Comparison of ENCODE assay signal across 9 cellular contexts in the genomic region with DNA sequence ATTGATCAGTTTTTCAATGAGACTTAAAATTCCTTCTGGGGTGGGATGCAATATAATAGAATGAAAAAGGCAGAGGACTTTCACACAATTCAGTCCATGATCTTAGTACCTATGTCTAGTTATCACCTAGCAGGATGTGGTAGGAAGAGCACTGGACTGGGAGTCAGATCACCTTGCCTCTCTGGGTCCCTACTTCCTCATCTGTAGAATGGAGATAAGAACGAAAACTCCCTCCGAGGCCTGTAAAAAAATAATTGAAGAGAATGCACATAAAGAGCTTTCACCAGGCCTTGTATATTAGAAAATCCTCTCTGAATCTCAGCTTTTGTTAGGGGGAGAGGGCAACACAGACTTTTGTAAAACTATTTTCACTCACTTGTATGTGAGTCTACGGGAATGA. TPM values are rescaled to one million over a fixed set of nuclear protein-coding genes. Genes with fewer than 3 reads are reported as not detected.
DNase-seq lines count a peak whose midpoint lies in the region; ATAC-seq and TF ChIP-seq lines count a peak whose summit lies in the region.
"Had no signal": no experiment of that assay in that cellular context is flagged by ENCODE, and none has a peak within 500 bp of the region (broad histone marks: within the 10 kb centered on the region; RNA-seq: fewer than 3 reads in every experiment).

No MANE protein-coding gene starts in this region.

- H3K4me3 Mint-ChIP-seq in CD14-positive monocyte (peak overlapping the region; percentile 57 to 73), naive B cell (peak overlapping the region; percentile 52 to 84 (median 76))

- H3K27ac ChIP-seq in HUES64 (ENCODE audit: low read depth, low read length) (peak overlapping the region; percentile 66; the same call in 1 of the 2 replicates), PC-3 (ENCODE audit: low read length) (no peak overlapping the region)
- H3K27ac ChIP-seq: gastrocnemius medialis had no signal

- H3K4me3 ChIP-seq in HUES64 (ENCODE audit: low read length) = peak overlapping the region; percentile 67
- H3K4me3 ChIP-seq in astrocyte of the cerebellum (ENCODE audit: low read depth, low read length) = peak overlapping the region; percentile 64
- no peak overlapping the region for H3K4me3 ChIP-seq in PC-3 (ENCODE audit: low read length)

- H4K20me1 ChIP-seq in PC-3 (ENCODE audit: low read length) = no peaks in the 10 kb centered on the region

- peaks cover 23% of the 10 kb centered on the region for H3K4me1 ChIP-seq in HUES64 (ENCODE audit: insufficient read depth, low read length)
- H3K4me1 ChIP-seq in PC-3 (ENCODE audit: insufficient read depth, low read length) = no peaks in the 10 kb centered on the region

- BruUV-seq in PC-3 (replicated peaks; lab: Mats Ljungman, UMichigan) = no TSS peak

- H3K27me3 ChIP-seq in HUES64 (ENCODE audit: insufficient read depth, low read length) (no peaks in the 10 kb centered on the region), PC-3 (ENCODE audit: low read length) (no peaks in the 10 kb centered on the region)
- H3K27me3 ChIP-seq: gastrocnemius medialis had no signal

- peaks cover 0 to 7% of the 10 kb centered on the region in 2 donors for H3K36me3 Mint-ChIP-seq in CD14-positive monocyte
- no peaks in the 10 kb centered on the region for H3K36me3 Mint-ChIP-seq in naive B cell

- H3K9ac ChIP-seq in HUES64 (ENCODE audit: low read depth, low read length) = peak overlapping the region; percentile 22; the same call in 1 of the 2 replicates
- no peak overlapping the region for H3K9ac ChIP-seq in PC-3 (ENCODE audit: low read length)

- H3K9me3 ChIP-seq in HUES64 (ENCODE audit: insufficient read depth, low read depth, low read length) (no peaks in the 10 kb centered on the region), PC-3 (ENCODE audit: low read length) (no peaks in the 10 kb centered on the region)
- H3K9me3 ChIP-seq: gastrocnemius medialis had no signal

- CTCF ChIA-PET in PC-3 (lab: Charles Lee) = interaction anchor here (0.7 kb wide), 1 partner anchor 43 kb away, joined by 3 read pairs; no protein-coding TSS in a partner anchor

- H3K9me3 Mint-ChIP-seq in CD14-positive monocyte (peaks cover 0 to 4% (median 2%) of the 10 kb centered on the region in 7 donors), naive B cell (peaks cover 0 to 1% (median 0%) of the 10 kb centered on the region in 7 donors)

- no peaks in the 10 kb centered on the region for H3K9me2 ChIP-seq in PC-3 (replicated peaks; ENCODE audit: low read length)

- H3K36me3 ChIP-seq in HUES64 (ENCODE audit: insufficient read depth, low read length) = no peaks in the 10 kb centered on the region
- no peaks in the 10 kb centered on the region for H3K36me3 ChIP-seq in PC-3 (ENCODE audit: low read depth, low read length)
- H3K36me3 ChIP-seq: gastrocnemius medialis had no signal

- no peak for DNase-seq in CD14-positive monocyte (ENCODE audit: low spot score)
- DNase-seq in astrocyte of the cerebellum (ENCODE audit: low read depth) = no peak
- DNase-seq in naive B cell = no peak
- no peak for DNase-seq in PC-3
- DNase-seq in stimulated activated naive CD4-positive, alpha-beta T cell treated with Interleukin-2 at 50 U/mL for 16 hours (lab: John Stamatoyannopoulos, UW) = no peak
- no peak for DNase-seq in posterior vena cava (ENCODE audit: low spot score)

- WGBS in HUES64 = 0% methylated on average over 1 of the region's 3 CpGs

- H3K27ac Mint-ChIP-seq in CD14-positive monocyte (no peak overlapping the region), naive B cell (peak overlapping the region in 1 of 6 donors; percentile 29)

- H3K79me2 ChIP-seq in PC-3 (ENCODE audit: low read length) = no peaks in the 10 kb centered on the region

- in situ Hi-C loops in astrocyte of the cerebellum (cut with HindIII; ENCODE audit: low sequenced_read_pairs) = no loop called here

- intact Hi-C loops in CD14-positive monocyte (cut with micrococcal nuclease) (no loop called here), PC-3 (cut with micrococcal nuclease) (no loop called here), posterior vena cava (cut with DNase I) (no loop called here)

- ATAC-seq in naive B cell (ENCODE audit: low read depth in 2 of 2) = no peak
- no peak for ATAC-seq in PC-3
- no peak for ATAC-seq in GM18909 (IDR thresholded peaks at IDR 0.05; ENCODE audit: poor library complexity, unreplicated experiment)

- TF ChIP-seq CTCF in CD14-positive monocyte (IDR thresholded peaks at IDR 0.05) (no peak), astrocyte of the cerebellum (IDR thresholded peaks at IDR 0.05; ENCODE audit: low read depth, low read length, missing control alignments) (no peak), PC-3 (conservative IDR thresholded peaks at IDR 0.05; ENCODE audit: low read depth, low read length) (no peak)

- no peaks in the 10 kb centered on the region for H3F3A ChIP-seq in PC-3 (ENCODE audit: low read length, unreplicated experiment)

- no peak overlapping the region for H2AFZ ChIP-seq in PC-3 (ENCODE audit: low read length)

- peaks cover 35 to 54% (median 43%) of the 10 kb centered on the region in 3 donors for H3K27me3 Mint-ChIP-seq in CD14-positive monocyte (ENCODE audit: low read depth in 3 of 3)
- H3K27me3 Mint-ChIP-seq in naive B cell = peaks cover 34 to 39% (median 38%) of the 10 kb centered on the region in 3 donors

- POLR2A ChIA-PET in PC-3 (lab: Charles Lee; ENCODE audit: unreplicated experiment) = no interaction called here

- no peak overlapping the region for H3K4me2 ChIP-seq in PC-3 (ENCODE audit: low read length)

- H3K4me1 Mint-ChIP-seq in CD14-positive monocyte (peaks cover 15% of the 10 kb centered on the region), naive B cell (peaks cover 7 to 15% (median 8%) of the 10 kb centered on the region in 3 donors)

RNA-seq across cellular contexts. Expression of gene TMEFF1, which starts 0.7 kb away (rescaled TPM):
- polyA plus RNA-seq in CD14-positive monocyte = not detected
- polyA plus RNA-seq in HUES64 (2013, experiment 1 of 2) = 34.6 TPM
- polyA plus RNA-seq in HUES64 (2013, experiment 2 of 2) = 39.4 TPM
- polyA plus RNA-seq in naive B cell (ENCODE audit: low read depth in 6 of 6) = not detected
- not detected in 2 replicates for total RNA-seq in PC-3 (2014; rRNA removed)
- 1 to 10 TPM in 1 of 2 donors, under 1 TPM in 1; 0.37 to 1.5 TPM for total RNA-seq in posterior vena cava
- total RNA-seq: gastrocnemius medialis had no signal

RNA-seq across cellular contexts. Expression of gene MSANTD3, which starts 45.3 kb away (rescaled TPM):
- polyA plus RNA-seq in CD14-positive monocyte = 1 to 10 TPM in 1 of 2 donors, under 1 TPM in 1; 0.82 to 1.7 TPM
- 36.0 TPM for polyA plus RNA-seq in HUES64 (2013, experiment 1 of 2)
- 37.4 TPM for polyA plus RNA-seq in HUES64 (2013, experiment 2 of 2)
- 1 to 10 TPM; 2.3 to 5.5 (median 4.6) TPM for polyA plus RNA-seq in naive B cell (ENCODE audit: low read depth in 6 of 6)
- total RNA-seq in PC-3 (2014; rRNA removed) = 86.9 and 92.7 TPM in 2 replicates
- total RNA-seq in posterior vena cava = 10 to 100 TPM; 26.4 to 59.4 TPM
